Comparison of ENCODE assay signal across 8 cellular contexts in the genomic region with DNA sequence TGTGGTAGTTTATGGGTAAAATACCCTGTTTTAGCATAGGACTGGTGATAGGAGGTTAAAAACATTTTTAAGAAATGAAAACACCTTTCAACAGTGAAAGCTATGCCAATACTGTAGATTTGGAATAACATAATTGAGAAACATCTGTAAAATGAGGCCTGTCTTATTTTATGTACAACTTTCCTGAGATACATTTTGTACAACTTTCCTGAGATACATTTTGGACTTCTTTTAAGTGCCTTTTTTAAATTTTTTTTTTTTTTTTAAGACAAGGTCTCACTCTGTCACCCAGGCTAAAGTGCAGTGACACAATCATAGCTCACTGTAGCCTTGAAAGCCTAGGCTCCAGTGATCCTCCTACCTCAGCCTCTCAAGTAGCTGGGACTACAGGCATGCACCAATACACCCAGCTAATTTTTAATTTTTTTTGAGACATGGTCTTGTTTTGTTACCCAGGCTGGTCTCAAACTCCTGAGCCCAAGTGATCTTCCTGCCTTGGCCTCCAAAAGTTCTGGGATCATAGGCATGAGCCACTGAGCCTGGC.
"Had no signal": no experiment of that assay in that cellular context is flagged by ENCODE, and none has a peak within 500 bp of the region (broad histone marks: within the 10 kb centered on the region; RNA-seq: fewer than 3 reads in every experiment).

No MANE protein-coding gene starts in this region.

- ATAC-seq: GM23338 had no signal

- H3K4me3 ChIP-seq: GM23338 had no signal

- FAIRE-seq: H1, H54, HTR-8/SVneo had no signal

- DNase-seq: H9, HCEC 1CT, HFFc6, KG1 had no signal

- H2AFZ ChIP-seq: GM23338 had no signal

- H3K4me2 ChIP-seq: GM23338 had no signal
